1 cellular context compared by ENCODE assay signal in the genomic region with DNA sequence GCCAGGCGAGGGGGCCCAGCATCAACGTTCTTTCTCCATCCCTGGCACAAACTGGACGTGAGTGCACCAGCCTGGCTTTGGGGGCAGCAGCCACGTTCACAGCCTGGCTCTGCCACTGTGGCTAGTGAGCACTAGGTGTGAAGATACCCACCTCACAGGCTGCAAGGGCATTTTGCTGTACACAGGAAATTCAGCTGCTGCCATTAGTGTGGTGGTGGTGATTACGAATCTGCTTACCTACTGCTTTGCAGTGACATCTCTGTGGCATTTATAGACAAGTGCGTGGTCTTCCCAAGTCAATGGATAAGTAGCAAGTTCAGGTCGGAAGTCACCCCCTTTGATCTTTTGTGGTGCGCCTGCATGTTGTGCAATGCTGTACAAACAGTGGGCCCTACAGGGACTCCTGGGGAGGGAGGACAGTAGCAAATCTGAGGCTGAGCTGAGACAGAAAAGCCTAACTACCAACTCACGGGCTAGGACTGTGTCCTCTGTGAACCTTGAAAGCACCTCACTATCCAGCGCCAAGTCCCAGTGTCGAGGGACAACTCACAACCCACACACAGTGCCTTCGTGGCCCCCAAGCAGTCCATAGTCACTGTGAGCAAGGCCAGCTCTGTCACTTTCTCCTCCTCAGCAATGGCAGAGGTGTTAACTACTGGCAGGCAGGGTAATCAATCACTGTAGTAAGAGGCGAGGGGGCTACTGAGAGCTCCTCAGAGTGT.
A peak's percentile ranks its signal among the peaks of the same experiment; 100 is the strongest.
TF ChIP-seq lines count a peak whose summit lies in the region.

No MANE protein-coding gene starts in this region.

TF ChIP-seq in HepG2, 621 proteins besides CTCF, POLR2A, EP300 and RAD21 (continued from another document and continues in another):
- TF ChIP-seq, protein P1, sequence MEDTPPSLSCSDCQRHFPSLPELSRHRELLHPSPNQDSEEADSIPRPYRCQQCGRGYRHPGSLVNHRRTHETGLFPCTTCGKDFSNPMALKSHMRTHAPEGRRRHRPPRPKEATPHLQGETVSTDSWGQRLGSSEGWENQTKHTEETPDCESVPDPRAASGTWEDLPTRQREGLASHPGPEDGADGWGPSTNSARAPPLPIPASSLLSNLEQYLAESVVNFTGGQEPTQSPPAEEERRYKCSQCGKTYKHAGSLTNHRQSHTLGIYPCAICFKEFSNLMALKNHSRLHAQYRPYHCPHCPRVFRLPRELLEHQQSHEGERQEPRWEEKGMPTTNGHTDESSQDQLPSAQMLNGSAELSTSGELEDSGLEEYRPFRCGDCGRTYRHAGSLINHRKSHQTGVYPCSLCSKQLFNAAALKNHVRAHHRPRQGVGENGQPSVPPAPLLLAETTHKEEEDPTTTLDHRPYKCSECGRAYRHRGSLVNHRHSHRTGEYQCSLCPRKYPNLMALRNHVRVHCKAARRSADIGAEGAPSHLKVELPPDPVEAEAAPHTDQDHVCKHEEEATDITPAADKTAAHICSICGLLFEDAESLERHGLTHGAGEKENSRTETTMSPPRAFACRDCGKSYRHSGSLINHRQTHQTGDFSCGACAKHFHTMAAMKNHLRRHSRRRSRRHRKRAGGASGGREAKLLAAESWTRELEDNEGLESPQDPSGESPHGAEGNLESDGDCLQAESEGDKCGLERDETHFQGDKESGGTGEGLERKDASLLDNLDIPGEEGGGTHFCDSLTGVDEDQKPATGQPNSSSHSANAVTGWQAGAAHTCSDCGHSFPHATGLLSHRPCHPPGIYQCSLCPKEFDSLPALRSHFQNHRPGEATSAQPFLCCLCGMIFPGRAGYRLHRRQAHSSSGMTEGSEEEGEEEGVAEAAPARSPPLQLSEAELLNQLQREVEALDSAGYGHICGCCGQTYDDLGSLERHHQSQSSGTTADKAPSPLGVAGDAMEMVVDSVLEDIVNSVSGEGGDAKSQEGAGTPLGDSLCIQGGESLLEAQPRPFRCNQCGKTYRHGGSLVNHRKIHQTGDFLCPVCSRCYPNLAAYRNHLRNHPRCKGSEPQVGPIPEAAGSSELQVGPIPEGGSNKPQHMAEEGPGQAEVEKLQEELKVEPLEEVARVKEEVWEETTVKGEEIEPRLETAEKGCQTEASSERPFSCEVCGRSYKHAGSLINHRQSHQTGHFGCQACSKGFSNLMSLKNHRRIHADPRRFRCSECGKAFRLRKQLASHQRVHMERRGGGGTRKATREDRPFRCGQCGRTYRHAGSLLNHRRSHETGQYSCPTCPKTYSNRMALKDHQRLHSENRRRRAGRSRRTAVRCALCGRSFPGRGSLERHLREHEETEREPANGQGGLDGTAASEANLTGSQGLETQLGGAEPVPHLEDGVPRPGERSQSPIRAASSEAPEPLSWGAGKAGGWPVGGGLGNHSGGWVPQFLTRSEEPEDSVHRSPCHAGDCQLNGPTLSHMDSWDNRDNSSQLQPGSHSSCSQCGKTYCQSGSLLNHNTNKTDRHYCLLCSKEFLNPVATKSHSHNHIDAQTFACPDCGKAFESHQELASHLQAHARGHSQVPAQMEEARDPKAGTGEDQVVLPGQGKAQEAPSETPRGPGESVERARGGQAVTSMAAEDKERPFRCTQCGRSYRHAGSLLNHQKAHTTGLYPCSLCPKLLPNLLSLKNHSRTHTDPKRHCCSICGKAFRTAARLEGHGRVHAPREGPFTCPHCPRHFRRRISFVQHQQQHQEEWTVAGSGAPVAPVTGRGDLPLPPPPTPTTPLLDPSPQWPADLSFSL (CRISPR knock-in tag; IDR thresholded peaks at IDR 0.05): peak; percentile 44; the same call in 1 of the 2 replicates
- peak; percentile 86 for TF ChIP-seq FOSL2 (CRISPR knock-in tag; IDR thresholded peaks at IDR 0.05)
- no peak for TF ChIP-seq ZNF850 (CRISPR knock-in tag; conservative IDR thresholded peaks at IDR 0.05)
- TF ChIP-seq NR2F1 (CRISPR knock-in tag; IDR thresholded peaks at IDR 0.05): peak; percentile 90 to 93
- TF ChIP-seq LCORL (IDR thresholded peaks at IDR 0.05): no peak
- TF ChIP-seq LCORL (CRISPR knock-in tag; IDR thresholded peaks at IDR 0.05): peak; percentile 96
- no peak for TF ChIP-seq ZNF382 (CRISPR knock-in tag; IDR thresholded peaks at IDR 0.05; ENCODE audit: borderline replicate concordance)
- TF ChIP-seq, protein P2, sequence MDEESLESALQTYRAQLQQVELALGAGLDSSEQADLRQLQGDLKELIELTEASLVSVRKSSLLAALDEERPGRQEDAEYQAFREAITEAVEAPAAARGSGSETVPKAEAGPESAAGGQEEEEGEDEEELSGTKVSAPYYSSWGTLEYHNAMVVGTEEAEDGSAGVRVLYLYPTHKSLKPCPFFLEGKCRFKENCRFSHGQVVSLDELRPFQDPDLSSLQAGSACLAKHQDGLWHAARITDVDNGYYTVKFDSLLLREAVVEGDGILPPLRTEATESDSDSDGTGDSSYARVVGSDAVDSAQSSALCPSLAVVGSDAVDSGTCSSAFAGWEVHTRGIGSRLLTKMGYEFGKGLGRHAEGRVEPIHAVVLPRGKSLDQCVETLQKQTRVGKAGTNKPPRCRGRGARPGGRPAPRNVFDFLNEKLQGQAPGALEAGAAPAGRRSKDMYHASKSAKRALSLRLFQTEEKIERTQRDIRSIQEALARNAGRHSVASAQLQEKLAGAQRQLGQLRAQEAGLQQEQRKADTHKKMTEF (CRISPR knock-in tag; IDR thresholded peaks at IDR 0.05): peak; percentile 90
- TF ChIP-seq ZNF329 (CRISPR knock-in tag; IDR thresholded peaks at IDR 0.05; ENCODE audit: low read depth): no peak
- TF ChIP-seq ZFX (CRISPR knock-in tag; IDR thresholded peaks at IDR 0.05; ENCODE audit: low read depth): peak; percentile 73
- TF ChIP-seq, protein P3, sequence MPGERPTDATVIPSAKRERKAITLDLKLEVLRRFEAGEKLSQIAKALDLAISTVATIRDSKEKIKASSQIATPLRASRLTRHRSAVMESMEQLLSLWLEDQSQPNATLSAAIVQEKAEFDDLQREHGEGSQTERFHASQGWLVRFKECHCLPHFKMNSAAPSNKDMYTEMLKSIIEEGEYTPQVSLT (CRISPR knock-in tag; IDR thresholded peaks at IDR 0.05; ENCODE audit: borderline replicate concordance, low read depth): no peak
- TF ChIP-seq ZNF781 (CRISPR knock-in tag; IDR thresholded peaks at IDR 0.05; ENCODE audit: borderline replicate concordance, not compliant biosample characterization): no peak
- no peak; the same call in none of the 2 replicates for TF ChIP-seq ELF1 (CRISPR knock-in tag; IDR thresholded peaks at IDR 0.05)
- no peak for TF ChIP-seq NR0B2 (CRISPR knock-in tag; IDR thresholded peaks at IDR 0.05)
- TF ChIP-seq SOX13 (IDR thresholded peaks at IDR 0.05): peak; percentile 90
- TF ChIP-seq SOX13 (CRISPR knock-in tag; conservative IDR thresholded peaks at IDR 0.05 in 1 of 2, IDR thresholded peaks at IDR 0.05 in 1 of 2): peak in 1 of 2 experiments; percentile 97; a peak in 2 of 4 replicates
- 0 out of 2 replicates have a peak, but pooled peaks have one; percentile 19 for TF ChIP-seq ZNF121 (CRISPR knock-in tag; IDR thresholded peaks at IDR 0.05)
- no peak for TF ChIP-seq ZNF709 (CRISPR knock-in tag; IDR thresholded peaks at IDR 0.05)
- no peak for TF ChIP-seq ZNF33A (CRISPR knock-in tag; IDR thresholded peaks at IDR 0.05; ENCODE audit: borderline replicate concordance)
- peak; percentile 79 for TF ChIP-seq HHEX (CRISPR knock-in tag; IDR thresholded peaks at IDR 0.05)
- 0 out of 2 replicates have a peak, but pooled peaks have one; percentile 57 for TF ChIP-seq RFXANK (CRISPR knock-in tag; IDR thresholded peaks at IDR 0.05)
- peak; percentile 75; the same call in 1 of the 2 replicates for TF ChIP-seq ZNF557 (CRISPR knock-in tag; IDR thresholded peaks at IDR 0.05)
- TF ChIP-seq AGO1 (IDR thresholded peaks at IDR 0.05; ENCODE audit: low read depth, low read length, poor library complexity, severe bottlenecking): no peak
- TF ChIP-seq, protein P4, sequence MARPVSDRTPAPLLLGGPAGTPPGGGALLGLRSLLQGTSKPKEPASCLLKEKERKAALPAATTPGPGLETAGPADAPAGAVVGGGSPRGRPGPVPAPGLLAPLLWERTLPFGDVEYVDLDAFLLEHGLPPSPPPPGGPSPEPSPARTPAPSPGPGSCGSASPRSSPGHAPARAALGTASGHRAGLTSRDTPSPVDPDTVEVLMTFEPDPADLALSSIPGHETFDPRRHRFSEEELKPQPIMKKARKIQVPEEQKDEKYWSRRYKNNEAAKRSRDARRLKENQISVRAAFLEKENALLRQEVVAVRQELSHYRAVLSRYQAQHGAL (CRISPR knock-in tag; IDR thresholded peaks at IDR 0.05; ENCODE audit: not compliant biosample characterization): no peak
- TF ChIP-seq MYPOP (CRISPR knock-in tag; IDR thresholded peaks at IDR 0.05): 0 out of 2 replicates have a peak, but pooled peaks have one; percentile 60
- TF ChIP-seq ZNF512B (CRISPR knock-in tag; IDR thresholded peaks at IDR 0.05; ENCODE audit: borderline replicate concordance): peak; percentile 89; the same call in 1 of the 2 replicates
- TF ChIP-seq BRCA1 (CRISPR knock-in tag; IDR thresholded peaks at IDR 0.05): no peak
- no peak for TF ChIP-seq TP53 (CRISPR knock-in tag; conservative IDR thresholded peaks at IDR 0.05)
- TF ChIP-seq, protein P5, sequence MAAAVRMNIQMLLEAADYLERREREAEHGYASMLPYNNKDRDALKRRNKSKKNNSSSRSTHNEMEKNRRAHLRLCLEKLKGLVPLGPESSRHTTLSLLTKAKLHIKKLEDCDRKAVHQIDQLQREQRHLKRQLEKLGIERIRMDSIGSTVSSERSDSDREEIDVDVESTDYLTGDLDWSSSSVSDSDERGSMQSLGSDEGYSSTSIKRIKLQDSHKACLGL (CRISPR knock-in tag; IDR thresholded peaks at IDR 0.05): no peak; the same call in 1 of the 2 replicates
- peak; percentile 55 for TF ChIP-seq ASH2L (IDR thresholded peaks at IDR 0.05; ENCODE audit: insufficient read length, low read depth, low read length)
- peak; percentile 76; the same call in 1 of the 2 replicates for TF ChIP-seq KDM1A (CRISPR knock-in tag; IDR thresholded peaks at IDR 0.05)
- 0 out of 2 replicates have a peak, but pooled peaks have one; percentile 23 for TF ChIP-seq ZNF766 (CRISPR knock-in tag; IDR thresholded peaks at IDR 0.05; ENCODE audit: borderline replicate concordance)
- TF ChIP-seq, protein P6, sequence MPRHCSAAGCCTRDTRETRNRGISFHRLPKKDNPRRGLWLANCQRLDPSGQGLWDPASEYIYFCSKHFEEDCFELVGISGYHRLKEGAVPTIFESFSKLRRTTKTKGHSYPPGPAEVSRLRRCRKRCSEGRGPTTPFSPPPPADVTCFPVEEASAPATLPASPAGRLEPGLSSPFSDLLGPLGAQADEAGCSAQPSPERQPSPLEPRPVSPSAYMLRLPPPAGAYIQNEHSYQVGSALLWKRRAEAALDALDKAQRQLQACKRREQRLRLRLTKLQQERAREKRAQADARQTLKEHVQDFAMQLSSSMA (CRISPR knock-in tag; IDR thresholded peaks at IDR 0.05): peak; percentile 88; the same call in 1 of the 2 replicates
- no peak for TF ChIP-seq FOXM1 (CRISPR knock-in tag; IDR thresholded peaks at IDR 0.05)
- TF ChIP-seq, protein P7, sequence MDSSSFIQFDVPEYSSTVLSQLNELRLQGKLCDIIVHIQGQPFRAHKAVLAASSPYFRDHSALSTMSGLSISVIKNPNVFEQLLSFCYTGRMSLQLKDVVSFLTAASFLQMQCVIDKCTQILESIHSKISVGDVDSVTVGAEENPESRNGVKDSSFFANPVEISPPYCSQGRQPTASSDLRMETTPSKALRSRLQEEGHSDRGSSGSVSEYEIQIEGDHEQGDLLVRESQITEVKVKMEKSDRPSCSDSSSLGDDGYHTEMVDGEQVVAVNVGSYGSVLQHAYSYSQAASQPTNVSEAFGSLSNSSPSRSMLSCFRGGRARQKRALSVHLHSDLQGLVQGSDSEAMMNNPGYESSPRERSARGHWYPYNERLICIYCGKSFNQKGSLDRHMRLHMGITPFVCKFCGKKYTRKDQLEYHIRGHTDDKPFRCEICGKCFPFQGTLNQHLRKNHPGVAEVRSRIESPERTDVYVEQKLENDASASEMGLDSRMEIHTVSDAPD (CRISPR knock-in tag; IDR thresholded peaks at IDR 0.05): peak; percentile 48; the same call in 1 of the 2 replicates
- TF ChIP-seq, protein P8, sequence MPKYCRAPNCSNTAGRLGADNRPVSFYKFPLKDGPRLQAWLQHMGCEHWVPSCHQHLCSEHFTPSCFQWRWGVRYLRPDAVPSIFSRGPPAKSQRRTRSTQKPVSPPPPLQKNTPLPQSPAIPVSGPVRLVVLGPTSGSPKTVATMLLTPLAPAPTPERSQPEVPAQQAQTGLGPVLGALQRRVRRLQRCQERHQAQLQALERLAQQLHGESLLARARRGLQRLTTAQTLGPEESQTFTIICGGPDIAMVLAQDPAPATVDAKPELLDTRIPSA (CRISPR knock-in tag; IDR thresholded peaks at IDR 0.05; ENCODE audit: borderline replicate concordance): no peak
- TF ChIP-seq ZBTB7A (CRISPR knock-in tag; IDR thresholded peaks at IDR 0.05): peak; percentile 70; the same call in 1 of the 2 replicates
- no peak for TF ChIP-seq PRPF4 (IDR thresholded peaks at IDR 0.05; ENCODE audit: low read depth, low read length, poor library complexity, severe bottlenecking)
- peak; percentile 81 for TF ChIP-seq PPARG (CRISPR knock-in tag; conservative IDR thresholded peaks at IDR 0.05)
- TF ChIP-seq ZNF530 (CRISPR knock-in tag; IDR thresholded peaks at IDR 0.05; ENCODE audit: low read depth): no peak
- TF ChIP-seq ZNF333 (CRISPR knock-in tag; IDR thresholded peaks at IDR 0.05; ENCODE audit: borderline replicate concordance): no peak
- TF ChIP-seq ZNF431 (CRISPR knock-in tag; IDR thresholded peaks at IDR 0.05; ENCODE audit: borderline replicate concordance, low read depth): peak; percentile 95
- TF ChIP-seq ARHGAP35 (CRISPR knock-in tag; IDR thresholded peaks at IDR 0.05; ENCODE audit: borderline replicate concordance): no peak
